Comparison of ENCODE assay signal across 33 cellular contexts in the genomic region with DNA sequence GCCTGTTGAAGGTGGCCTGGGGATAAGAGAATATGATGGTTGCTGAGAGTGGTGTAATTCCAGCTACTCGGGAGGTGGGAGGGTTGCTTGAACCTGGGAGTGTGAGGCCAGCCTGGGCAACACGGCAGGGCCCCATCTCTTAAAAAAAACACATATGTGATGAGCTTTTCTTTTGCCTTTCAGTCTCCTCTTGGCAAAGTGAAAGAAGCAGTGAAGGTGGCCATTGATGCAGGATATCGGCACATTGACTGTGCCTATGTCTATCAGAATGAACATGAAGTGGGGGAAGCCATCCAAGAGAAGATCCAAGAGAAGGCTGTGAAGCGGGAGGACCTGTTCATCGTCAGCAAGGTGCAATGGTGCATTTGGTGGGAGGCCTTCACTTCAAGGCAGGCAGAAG. TPM values are rescaled to one million over a fixed set of nuclear protein-coding genes. Genes with fewer than 3 reads are reported as not detected.
"Had no signal": no experiment of that assay in that cellular context is flagged by ENCODE, and none has a peak within 500 bp of the region (broad histone marks: within the 10 kb centered on the region; RNA-seq: fewer than 3 reads in every experiment).

No MANE protein-coding gene starts in this region.

- H3K36me3 Mint-ChIP-seq: activated CD8-positive, alpha-beta memory T cell treated with anti-CD3 and anti-CD28 coated beads, Interleukin-2, amount 10 ng/mL, durations not matched to agents 7 days and 5 days; activated naive CD4-positive, alpha-beta T cell treated with anti-CD3 and anti-CD28 coated beads, Interleukin-2, amount 10 ng/mL, durations not matched to agents 7 days and 5 days; activated naive CD8-positive, alpha-beta T cell; brain had no signal

- H3K4me1 Mint-ChIP-seq: activated CD4-positive, alpha-beta memory T cell treated with anti-CD3 and anti-CD28 coated beads, Interleukin-2, amount 10 ng/mL, durations not matched to agents 7 days and 5 days; activated CD8-positive, alpha-beta memory T cell treated with anti-CD3 and anti-CD28 coated beads, Interleukin-2, amount 10 ng/mL, durations not matched to agents 7 days and 5 days; activated naive CD4-positive, alpha-beta T cell treated with anti-CD3 and anti-CD28 coated beads, Interleukin-2, amount 10 ng/mL, durations not matched to agents 7 days and 5 days; activated naive CD8-positive, alpha-beta T cell treated with anti-CD3 and anti-CD28 coated beads, Interleukin-2, amount 50 U/mL, for 24 hours had no signal

- H3K4me3 Mint-ChIP-seq: activated CD4-positive, alpha-beta memory T cell treated with anti-CD3 and anti-CD28 coated beads, Interleukin-2, amount 10 ng/mL, durations not matched to agents 7 days and 5 days; activated CD8-positive, alpha-beta memory T cell treated with anti-CD3 and anti-CD28 coated beads, Interleukin-2, amount 10 ng/mL, durations not matched to agents 7 days and 5 days; activated naive CD4-positive, alpha-beta T cell treated with anti-CD3 and anti-CD28 coated beads, Interleukin-2, amount 10 ng/mL, durations not matched to agents 7 days and 5 days; activated naive CD8-positive, alpha-beta T cell; activated naive CD8-positive, alpha-beta T cell treated with anti-CD3 and anti-CD28 coated beads, Interleukin-2, amount 50 U/mL, for 24 hours had no signal

- FAIRE-seq: RCC 7860 had no signal

- DNase-seq: activated CD4-positive, alpha-beta memory T cell treated with anti-CD3 and anti-CD28 coated beads, Interleukin-2, amount 10 ng/mL, durations not matched to agents 7 days and 5 days; activated CD4-positive, alpha-beta T cell treated with anti-CD3 and anti-CD28 coated beads for 1 hour; activated CD4-positive, alpha-beta T cell treated with anti-CD3 and anti-CD28 coated beads for 48 hours; activated CD4-positive, CD25-positive, alpha-beta regulatory T cell; activated CD8-positive, alpha-beta memory T cell treated with anti-CD3 and anti-CD28 coated beads for 24 hours; activated CD8-positive, alpha-beta memory T cell treated with anti-CD3 and anti-CD28 coated beads, Interleukin-2, amount 10 ng/mL, durations not matched to agents 7 days and 5 days; activated CD8-positive, alpha-beta memory T cell treated with anti-CD3 and anti-CD28 coated beads, Interleukin-2, amount 50 U/mL, for 48 hours; activated effector memory CD4-positive, alpha-beta T cell treated with Interleukin-2 at 50 U/mL for 16 hours; activated naive CD4-positive, alpha-beta T cell treated with anti-CD3 and anti-CD28 coated beads, Interleukin-2, amount 10 ng/mL, durations not matched to agents 7 days and 5 days; activated naive CD8-positive, alpha-beta T cell treated with anti-CD3 and anti-CD28 coated beads, Interleukin-2, amount 50 U/mL, for 24 hours; activated T-cell treated with anti-CD3 and anti-CD28 coated beads, Interleukin-2, amount 50 U/mL, for 48 hours; anterior cingulate cortex; MM.1S; MV-4-11; NCI-H1092; NCI-H1436 treated with DMSO at 0.1 percent for 48 hours; NCI-H1694 treated with DMSO at 0.1 percent for 48 hours; NCI-H2029; NCI-H510A; NCI-H526; NCI-H748 treated with DMSO at 0.1 percent for 48 hours; NK-92 treated with Interleukin-12 subunit alpha and Interleukin-12 subunit beta, amount 100 ng/mL, for 24 hours; PC-3; Right ventricle myocardium superior; SW 1271; T-helper 1 cell; T-helper 2 cell; T-helper 9 cell; WERI-Rb-1 had no signal

- H3K36me3 ChIP-seq: WERI-Rb-1 had no signal

- H3K27ac Mint-ChIP-seq: activated CD4-positive, alpha-beta memory T cell treated with anti-CD3 and anti-CD28 coated beads, Interleukin-2, amount 10 ng/mL, durations not matched to agents 7 days and 5 days; activated CD8-positive, alpha-beta memory T cell treated with anti-CD3 and anti-CD28 coated beads, Interleukin-2, amount 10 ng/mL, durations not matched to agents 7 days and 5 days; activated naive CD4-positive, alpha-beta T cell treated with anti-CD3 and anti-CD28 coated beads, Interleukin-2, amount 10 ng/mL, durations not matched to agents 7 days and 5 days; activated naive CD8-positive, alpha-beta T cell; activated naive CD8-positive, alpha-beta T cell treated with anti-CD3 and anti-CD28 coated beads, Interleukin-2, amount 50 U/mL, for 24 hours had no signal

- H3K9me3 Mint-ChIP-seq: activated CD4-positive, alpha-beta memory T cell treated with anti-CD3 and anti-CD28 coated beads, Interleukin-2, amount 10 ng/mL, durations not matched to agents 7 days and 5 days; activated naive CD4-positive, alpha-beta T cell treated with anti-CD3 and anti-CD28 coated beads, Interleukin-2, amount 10 ng/mL, durations not matched to agents 7 days and 5 days; activated naive CD8-positive, alpha-beta T cell treated with anti-CD3 and anti-CD28 coated beads, Interleukin-2, amount 50 U/mL, for 24 hours; brain had no signal

- H3K9ac ChIP-seq: KMS-11 had no signal

- H3K4me2 ChIP-seq: KMS-11 had no signal

- H3K27ac ChIP-seq: KMS-11 had no signal

- ATAC-seq: activated CD8-positive, alpha-beta memory T cell treated with anti-CD3 and anti-CD28 coated beads, Interleukin-2, amount 10 ng/mL, durations not matched to agents 7 days and 5 days; activated naive CD8-positive, alpha-beta T cell treated with anti-CD3 and anti-CD28 coated beads, Interleukin-2, amount 50 U/mL, for 24 hours; PC-3 had no signal

RNA-seq across cellular contexts. Expression of a gene that starts 3.1 kb away (rescaled TPM):
- total RNA-seq: activated CD4-positive, alpha-beta memory T cell treated with anti-CD3 and anti-CD28 coated beads, Interleukin-2, amount 10 ng/mL, durations not matched to agents 7 days and 5 days; activated CD8-positive, alpha-beta memory T cell treated with anti-CD3 and anti-CD28 coated beads, Interleukin-2, amount 10 ng/mL, durations not matched to agents 7 days and 5 days had no signal

RNA-seq across cellular contexts. Expression of a gene that starts 18.4 kb away (rescaled TPM):
- total RNA-seq: activated CD4-positive, alpha-beta memory T cell treated with anti-CD3 and anti-CD28 coated beads, Interleukin-2, amount 10 ng/mL, durations not matched to agents 7 days and 5 days; activated CD8-positive, alpha-beta memory T cell treated with anti-CD3 and anti-CD28 coated beads, Interleukin-2, amount 10 ng/mL, durations not matched to agents 7 days and 5 days; Right ventricle myocardium superior had no signal
